In genomic region chr14:70714055-70714550, GRCh38 we compare ENCODE assay signal across 8 cellular contexts.
DNase-seq lines count a peak whose midpoint lies in the region; ATAC-seq and TF ChIP-seq lines count a peak whose summit lies in the region.

No MANE protein-coding gene starts in this region.

- peak; percentile 61 to 72 for TF ChIP-seq CTCF in right atrium auricular region (IDR thresholded peaks at IDR 0.05)

- peaks cover 9% of the 10 kb centered on the region for H3K4me1 Mint-ChIP-seq in activated naive CD8-positive, alpha-beta T cell treated with anti-CD3 and anti-CD28 coated beads for 36 hours

- peaks cover 0 to 8% of the 10 kb centered on the region in 2 donors for H3K4me1 ChIP-seq in right atrium auricular region

- no peaks in the 10 kb centered on the region for H3K9me3 Mint-ChIP-seq in activated naive CD8-positive, alpha-beta T cell treated with anti-CD3 and anti-CD28 coated beads for 36 hours

- H3K27ac ChIP-seq in right atrium auricular region, result peak overlapping the region in 1 of 2 donors; percentile 8

- H3K36me3 Mint-ChIP-seq in activated naive CD8-positive, alpha-beta T cell treated with anti-CD3 and anti-CD28 coated beads for 36 hours, result no peaks in the 10 kb centered on the region

- peaks cover 4% of the 10 kb centered on the region for H3K27me3 Mint-ChIP-seq in activated naive CD8-positive, alpha-beta T cell treated with anti-CD3 and anti-CD28 coated beads for 36 hours

- H3K4me3 ChIP-seq in right atrium auricular region, result no peak overlapping the region

- H3K36me3 ChIP-seq in right atrium auricular region, result no peaks in the 10 kb centered on the region

- H3K9me3 ChIP-seq in right atrium auricular region, result no peaks in the 10 kb centered on the region

- no peak overlapping the region for H3K27ac Mint-ChIP-seq in activated naive CD8-positive, alpha-beta T cell treated with anti-CD3 and anti-CD28 coated beads for 36 hours

- H3K4me3 Mint-ChIP-seq in activated naive CD8-positive, alpha-beta T cell treated with anti-CD3 and anti-CD28 coated beads for 36 hours, result no peak overlapping the region

- DNase-seq in DMS53 (lab: John Stamatoyannopoulos, UW) (peak; percentile 77), Kasumi-1 (lab: John Stamatoyannopoulos, UW) (peak; percentile 40 to 54), RKO (ENCODE audit: low spot score) (peak; percentile 50), right atrium auricular region (ENCODE audit: low spot score) (no peak), 8988T (no peak)
- peak; percentile 29 for DNase-seq in activated naive CD8-positive, alpha-beta T cell treated with anti-CD3 and anti-CD28 coated beads for 36 hours
- peak; percentile 21 for DNase-seq in stimulated activated CD4-positive, alpha-beta T cell treated with anti-CD3 and anti-CD28 coated beads, Interleukin-12 subunit alpha, Interleukin-12 subunit beta, amount 100 ng/mL, for 4 hours

- no peak for ATAC-seq in esophagus mucosa

- H3K27me3 ChIP-seq in right atrium auricular region, result no peaks in the 10 kb centered on the region

Comparison
In these comparisons a context has a peak if more than half of its experiments do, and no peak if none do; other contexts are left out.
1. DNase-seq: peak in DMS53 (single experiment), Kasumi-1 (2 of 2), RKO (single experiment), activated naive CD8-positive, alpha-beta T cell treated with anti-CD3 and anti-CD28 coated beads for 36 hours (single experiment) and stimulated activated CD4-positive, alpha-beta T cell treated with anti-CD3 and anti-CD28 coated beads, Interleukin-12 subunit alpha, Interleukin-12 subunit beta, amount 100 ng/mL, for 4 hours (single experiment); none in right atrium auricular region (single experiment) and 8988T (single experiment).